6 cellular contexts compared by ENCODE assay signal in genomic region chr6:31958412-31958740, GRCh38. TPM values are rescaled to one million over a fixed set of nuclear protein-coding genes. Genes with fewer than 3 reads are reported as not detected.
DNase-seq lines count a peak whose midpoint lies in the region; ATAC-seq and TF ChIP-seq lines count a peak whose summit lies in the region.

No MANE protein-coding gene starts in this region.

- H3K9me3 Mint-ChIP-seq in naive thymus-derived CD8-positive, alpha-beta T cell: peaks cover 0 to 1% (median 0%) of the 10 kb centered on the region in 9 donors

- peaks cover 27 to 53% (median 40%) of the 10 kb centered on the region in 4 donors for H3K4me1 Mint-ChIP-seq in naive thymus-derived CD8-positive, alpha-beta T cell

- peak overlapping the region; percentile 92 to 97 (median 96) for H3K4me3 Mint-ChIP-seq in naive thymus-derived CD8-positive, alpha-beta T cell

- peak; percentile 19 for ATAC-seq in HG02840 (IDR thresholded peaks at IDR 0.05; ENCODE audit: low FRiP score, unreplicated experiment)
- ATAC-seq in naive thymus-derived CD8-positive, alpha-beta T cell: peak; percentile 1 to 4

- POLR2A ChIA-PET in naive thymus-derived CD8-positive, alpha-beta T cell (lab: Charles Lee): interaction anchor here (1.0 to 8.0 kb wide), 8 partner anchors 12 to 417 kb away, joined by 4 to 119 read pairs (median 6); partner anchors contain the start of genes ATF6B, DDX39B, DXO and EHMT2

- H3K4me3 ChIP-seq in astrocyte of the cerebellum (ENCODE audit: low read depth, low read length): peak overlapping the region; percentile 100

- H3K36me3 Mint-ChIP-seq in naive thymus-derived CD8-positive, alpha-beta T cell: peaks cover 2 to 69% (median 25%) of the 10 kb centered on the region in 3 donors

- no peak for TF ChIP-seq CTCF in astrocyte of the cerebellum (IDR thresholded peaks at IDR 0.05; ENCODE audit: low read depth, low read length, missing control alignments)

- peak overlapping the region; percentile 48 to 99 (median 98) for H3K27ac Mint-ChIP-seq in naive thymus-derived CD8-positive, alpha-beta T cell

- DNase-seq in astrocyte of the cerebellum (ENCODE audit: low read depth) (no peak), NCI-H128 (lab: John Stamatoyannopoulos, UW; ENCODE audit: unreplicated experiment) (no peak)
- DNase-seq in naive thymus-derived CD8-positive, alpha-beta T cell: no peak
- no peak for DNase-seq in stimulated activated CD4-positive, alpha-beta T cell treated with anti-CD3 and anti-CD28 coated beads, Interleukin-15, amount 100 ng/mL, for 24 hours
- DNase-seq in stimulated activated CD4-positive, alpha-beta T cell treated with anti-CD3 and anti-CD28 coated beads, Interleukin-2, amount 100 ng/mL, for 24 hours: no peak

- no peaks in the 10 kb centered on the region for H3K27me3 Mint-ChIP-seq in naive thymus-derived CD8-positive, alpha-beta T cell

- in situ Hi-C loops in astrocyte of the cerebellum (cut with HindIII; ENCODE audit: low sequenced_read_pairs): no loop called here

RNA-seq across cellular contexts. Expression of gene NELFE, which starts 0.4 kb away (rescaled TPM):
- total RNA-seq in naive thymus-derived CD8-positive, alpha-beta T cell: 10 to 100 TPM; 41.7 to 45.1 TPM
- polyA plus RNA-seq in naive thymus-derived CD8-positive, alpha-beta T cell: 10 to 100 TPM; 55.9 to 68.6 (median 66.4) TPM

RNA-seq across cellular contexts. Expression of gene SKIC2, which starts 0.6 kb away (rescaled TPM):
- total RNA-seq in naive thymus-derived CD8-positive, alpha-beta T cell: 100 to 1,000 TPM; 130 to 141 TPM
- polyA plus RNA-seq in naive thymus-derived CD8-positive, alpha-beta T cell: 10 to 100 TPM; 18.1 to 19.9 (median 19.4) TPM

RNA-seq across cellular contexts. Expression of gene CFB, which starts 12.5 kb away (rescaled TPM):
- total RNA-seq in naive thymus-derived CD8-positive, alpha-beta T cell: 1 to 10 TPM; 1.0 to 1.4 TPM
- under 1 TPM in 2 of 3 donors, not detected in 1; 0.22 to 0.61 TPM for polyA plus RNA-seq in naive thymus-derived CD8-positive, alpha-beta T cell

RNA-seq across cellular contexts. Expression of gene DXO, which starts 13.6 kb away (rescaled TPM):
- total RNA-seq in naive thymus-derived CD8-positive, alpha-beta T cell: 10 to 100 TPM; 36.4 to 41.0 TPM
- 10 to 100 TPM; 12.5 to 16.4 (median 14.5) TPM for polyA plus RNA-seq in naive thymus-derived CD8-positive, alpha-beta T cell

RNA-seq across cellular contexts. Expression of gene C4A, which starts 23.5 kb away (rescaled TPM):
- total RNA-seq in naive thymus-derived CD8-positive, alpha-beta T cell: 1 to 10 TPM; 5.9 to 6.0 TPM
- under 1 TPM in 1 of 3 donors, not detected in 2; 0.81 TPM for polyA plus RNA-seq in naive thymus-derived CD8-positive, alpha-beta T cell
